Comparison of ENCODE assay signal across 10 cellular contexts in the genomic region with DNA sequence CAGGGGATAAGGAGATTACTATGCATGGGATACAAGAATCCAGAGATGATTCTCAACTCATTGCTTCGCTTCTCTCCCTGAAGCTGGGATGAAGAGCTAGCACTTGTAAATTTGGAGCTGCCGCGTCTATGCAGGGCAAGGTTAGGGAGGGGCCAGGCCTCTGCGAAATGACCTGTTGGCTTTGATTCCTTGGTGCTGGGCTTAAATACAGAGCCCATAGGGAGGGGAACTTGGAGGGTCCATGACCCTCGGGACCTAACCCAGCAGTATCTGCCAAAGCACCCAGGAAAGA. TPM values are rescaled to one million over a fixed set of nuclear protein-coding genes. Genes with fewer than 3 reads are reported as not detected.
DNase-seq lines count a peak whose midpoint lies in the region; ATAC-seq, FAIRE-seq and TF ChIP-seq lines count a peak whose summit lies in the region.
"Had no signal": no experiment of that assay in that cellular context is flagged by ENCODE, and none has a peak within 500 bp of the region (broad histone marks: within the 10 kb centered on the region; RNA-seq: fewer than 3 reads in every experiment).

No MANE protein-coding gene starts in this region.

- peaks cover 6% of the 10 kb centered on the region for H4K20me1 ChIP-seq in neural progenitor cell (ENCODE audit: low read depth)

- TF ChIP-seq CTCF in AG04450 (IDR thresholded peaks at IDR 0.05; ENCODE audit: low read depth, low read length): no peak
- no peak for TF ChIP-seq CTCF in neural progenitor cell (IDR thresholded peaks at IDR 0.05)

- FAIRE-seq in GM19239 (lab: Jason Lieb, UNC): no peak

- peak overlapping the region; percentile 64 for H2AFZ ChIP-seq in neural progenitor cell (replicated peaks)

- peaks cover 0 to 8% (median 6%) of the 10 kb centered on the region in 3 donors for H3K9me3 Mint-ChIP-seq in IgD-negative memory B cell
- H3K9me3 Mint-ChIP-seq in neural progenitor cell: peaks cover 18% of the 10 kb centered on the region

- CTCF ChIA-PET in AG04450 (lab: Charles Lee): interaction anchor here (3.9 kb wide), 1 partner anchor 111 kb away, joined by 12 read pairs; no protein-coding TSS in a partner anchor

- H3K4me1 Mint-ChIP-seq in IgD-negative memory B cell (peaks cover 0 to 2% (median 0%) of the 10 kb centered on the region in 3 donors), neural progenitor cell (peaks cover 13% of the 10 kb centered on the region)

- POLR2A ChIA-PET in AG04450 (lab: Yijun Ruan, JAX): interaction anchor here (0.9 to 1.1 kb wide), 4 partner anchors 73 to 105 kb away, joined by 3 to 9 read pairs (median 4); no protein-coding TSS in a partner anchor

- intact Hi-C loops in posterior vena cava (cut with DNase I): no loop called here

- no peak overlapping the region for H3K9ac ChIP-seq in neural progenitor cell

- H3K27me3 Mint-ChIP-seq in IgD-negative memory B cell (peaks cover 34% of the 10 kb centered on the region), neural progenitor cell (ENCODE audit: insufficient read depth, low read depth) (peaks cover 45% of the 10 kb centered on the region)

- DNase-seq in AG04450 (ENCODE audit: low read depth, low spot score) (no peak), neural progenitor cell (ENCODE audit: low spot score) (peak; percentile 23), T-helper 1 cell (no peak), posterior vena cava (ENCODE audit: low spot score) (no peak), GM19239 (ENCODE audit: insufficient read length, low spot score) (no peak)
- DNase-seq: adrenal gland had no signal

- peaks cover 8% of the 10 kb centered on the region for H3K4me1 ChIP-seq in neural progenitor cell

- H3K4me3 ChIP-seq in AG04450 (ENCODE audit: low read depth, low read length): peak overlapping the region; percentile 62
- peak overlapping the region; percentile 49 for H3K4me3 ChIP-seq in neural progenitor cell

- H3K36me3 ChIP-seq in neural progenitor cell: no peaks in the 10 kb centered on the region
- H3K36me3 ChIP-seq: adrenal gland, neutrophil had no signal

- peak overlapping the region; percentile 89 for H3K4me2 ChIP-seq in neural progenitor cell

- H3K36me3 Mint-ChIP-seq in IgD-negative memory B cell (no peaks in the 10 kb centered on the region), neural progenitor cell (no peaks in the 10 kb centered on the region)

- H3K27ac Mint-ChIP-seq in IgD-negative memory B cell (peak overlapping the region in 2 of 3 donors; percentile 17 to 43), neural progenitor cell (no peak overlapping the region)

- peaks cover 27% of the 10 kb centered on the region for H3K27me3 ChIP-seq in AG04450 (ENCODE audit: control insufficient read depth, insufficient read depth, low read length)
- peaks cover 90% of the 10 kb centered on the region for H3K27me3 ChIP-seq in neural progenitor cell

- ATAC-seq in esophagus mucosa (peak; percentile 7), HG02981 (IDR thresholded peaks at IDR 0.05; ENCODE audit: unreplicated experiment) (no peak)

- peak overlapping the region; percentile 57 for H3K27ac ChIP-seq in AG04450 (ENCODE audit: low read depth, low read length)
- H3K27ac ChIP-seq in neural progenitor cell: no peak overlapping the region
- H3K27ac ChIP-seq: adrenal gland, neutrophil had no signal

- peaks cover 10% of the 10 kb centered on the region for H3K9me3 ChIP-seq in AG04450 (ENCODE audit: control insufficient read depth, insufficient read depth, low read length)
- no peaks in the 10 kb centered on the region for H3K9me3 ChIP-seq in neural progenitor cell (ENCODE audit: low read depth)
- H3K9me3 ChIP-seq: adrenal gland, neutrophil had no signal

- H3K4me3 Mint-ChIP-seq in IgD-negative memory B cell (no peak overlapping the region), neural progenitor cell (peak overlapping the region; percentile 90)

- no peaks in the 10 kb centered on the region for H3K79me2 ChIP-seq in neural progenitor cell (ENCODE audit: low read depth)

- no peaks in the 10 kb centered on the region for H3F3A ChIP-seq in neural progenitor cell (ENCODE audit: low read depth)

RNA-seq across cellular contexts. Expression of a gene that starts 0.7 kb away (rescaled TPM):
- polyA plus RNA-seq in AG04450 (2011; rRNA removed) (24.4 and 27.0 TPM in 2 replicates), IgD-negative memory B cell (not detected)
- 23.5 and 34.4 TPM in 2 replicates for polyA minus RNA-seq in AG04450 (2011; rRNA and poly(A)+ RNA removed)
- total RNA-seq in esophagus mucosa (not detected), neural progenitor cell (ENCODE audit: low replicate concordance) (not detected in 2 replicates), posterior vena cava (1 to 10 TPM in 1 of 2 donors, under 1 TPM in 1; 1.00 to 4.7 TPM)
